ENCODE assay signal across 8 cellular contexts in the genomic region with DNA sequence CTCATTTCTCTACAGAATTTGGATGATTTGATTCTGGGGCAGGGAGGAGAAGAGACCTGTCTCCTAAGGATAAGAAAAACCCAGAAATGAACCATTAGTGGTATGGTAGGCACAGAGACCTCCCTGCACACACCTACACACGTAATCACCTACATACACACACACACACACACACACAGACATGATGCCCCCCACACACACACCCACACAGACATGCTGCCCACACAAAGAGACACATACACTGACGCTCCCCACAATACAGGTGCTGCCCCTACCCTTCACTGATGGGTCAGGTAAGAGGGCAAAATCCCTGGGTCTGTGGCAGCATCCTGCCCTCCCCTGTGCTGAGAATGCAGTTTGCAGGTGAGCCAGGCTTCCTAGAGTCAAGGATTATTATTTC. TPM values are rescaled to one million over a fixed set of nuclear protein-coding genes. Genes with fewer than 3 reads are reported as not detected.
DNase-seq lines count a peak whose midpoint lies in the region; ATAC-seq and TF ChIP-seq lines count a peak whose summit lies in the region.

No MANE protein-coding gene starts in this region.

- H3K4me3 Mint-ChIP-seq in activated naive CD4-positive, alpha-beta T cell treated with anti-CD3 and anti-CD28 coated beads, Interleukin-2, amount 50 U/mL, for 24 hours: peak overlapping the region; percentile 74
- H3K4me3 Mint-ChIP-seq in activated B cell treated with CpG ODN at 0.5 μM for 24 hours: peak overlapping the region; percentile 82
- peak overlapping the region; percentile 87 for H3K4me3 Mint-ChIP-seq in memory B cell
- peak overlapping the region; percentile 88 for H3K4me3 Mint-ChIP-seq in type B pancreatic cell

- POLR2A ChIA-PET in activated B cell treated with CpG ODN at 0.5 μM for 24 hours (lab: Charles Lee): no interaction called here

- CTCF ChIA-PET in activated B cell treated with CpG ODN at 0.5 μM for 24 hours (lab: Charles Lee): no interaction called here

- no peak for DNase-seq in activated naive CD4-positive, alpha-beta T cell treated with Interleukin-2 at 50 U/mL for 16 hours
- DNase-seq in activated B cell treated with CpG ODN at 0.5 μM for 24 hours (no peak), memory B cell (ENCODE audit: low spot score in 2 of 2) (no peak), type B pancreatic cell (ENCODE audit: extremely low spot score, unreplicated experiment) (no peak)
- DNase-seq in activated effector memory CD4-positive, alpha-beta T cell treated with anti-CD3 and anti-CD28 coated beads, Interleukin-2, amount 50 U/mL, for 16 hours: no peak

- no peaks in the 10 kb centered on the region for H3K36me3 Mint-ChIP-seq in activated naive CD4-positive, alpha-beta T cell treated with anti-CD3 and anti-CD28 coated beads, Interleukin-2, amount 50 U/mL, for 24 hours
- H3K36me3 Mint-ChIP-seq in activated B cell treated with CpG ODN at 0.5 μM for 24 hours (ENCODE audit: low read depth) (no peaks in the 10 kb centered on the region), memory B cell (no peaks in the 10 kb centered on the region), type B pancreatic cell (no peaks in the 10 kb centered on the region)

- ATAC-seq in activated B cell treated with CpG ODN at 0.5 μM for 24 hours (ENCODE audit: low read depth) (no peak), memory B cell (ENCODE audit: low read depth) (no peak), GM19035 (IDR thresholded peaks at IDR 0.05; ENCODE audit: unreplicated experiment) (no peak), GM18519 (IDR thresholded peaks at IDR 0.05; ENCODE audit: low FRiP score, unreplicated experiment) (no peak)

- no peaks in the 10 kb centered on the region for H3K9me3 Mint-ChIP-seq in activated naive CD4-positive, alpha-beta T cell treated with anti-CD3 and anti-CD28 coated beads, Interleukin-2, amount 50 U/mL, for 24 hours
- H3K9me3 Mint-ChIP-seq in activated B cell treated with CpG ODN at 0.5 μM for 24 hours: no peaks in the 10 kb centered on the region
- no peaks in the 10 kb centered on the region for H3K9me3 Mint-ChIP-seq in memory B cell
- H3K9me3 Mint-ChIP-seq in type B pancreatic cell: no peaks in the 10 kb centered on the region

- H3K27me3 Mint-ChIP-seq in activated naive CD4-positive, alpha-beta T cell treated with anti-CD3 and anti-CD28 coated beads, Interleukin-2, amount 50 U/mL, for 24 hours: peaks cover 25% of the 10 kb centered on the region
- peaks cover 54% of the 10 kb centered on the region for H3K27me3 Mint-ChIP-seq in activated B cell treated with CpG ODN at 0.5 μM for 24 hours
- H3K27me3 Mint-ChIP-seq in memory B cell: peaks cover 18% of the 10 kb centered on the region
- peaks cover 56% of the 10 kb centered on the region for H3K27me3 Mint-ChIP-seq in type B pancreatic cell

- intact Hi-C loops in activated B cell treated with CpG ODN at 0.5 μM for 24 hours (cut with micrococcal nuclease): loop anchor here (10.0 kb wide), 2 partner anchors 233 to 287 kb away; a partner anchor contains a TSS

- H3K4me1 Mint-ChIP-seq in activated naive CD4-positive, alpha-beta T cell treated with anti-CD3 and anti-CD28 coated beads, Interleukin-2, amount 50 U/mL, for 24 hours: peaks cover 18% of the 10 kb centered on the region
- H3K4me1 Mint-ChIP-seq in activated B cell treated with CpG ODN at 0.5 μM for 24 hours (peaks cover 14% of the 10 kb centered on the region), memory B cell (peaks cover 7% of the 10 kb centered on the region), type B pancreatic cell (ENCODE audit: unreplicated experiment) (peaks cover 28% of the 10 kb centered on the region)

- H3K27ac Mint-ChIP-seq in activated naive CD4-positive, alpha-beta T cell treated with anti-CD3 and anti-CD28 coated beads, Interleukin-2, amount 50 U/mL, for 24 hours: peak overlapping the region; percentile 69
- H3K27ac Mint-ChIP-seq in activated B cell treated with CpG ODN at 0.5 μM for 24 hours (peak overlapping the region; percentile 59), memory B cell (no peak overlapping the region), type B pancreatic cell (peak overlapping the region; percentile 81)

- TF ChIP-seq CTCF in activated B cell treated with CpG ODN at 0.5 μM for 24 hours (IDR thresholded peaks at IDR 0.05) (no peak), type B pancreatic cell (conservative IDR thresholded peaks at IDR 0.05) (no peak)

RNA-seq across cellular contexts. Expression of a gene that starts 1.1 kb away (rescaled TPM):
- not detected in 2 replicates for total RNA-seq in activated B cell treated with CpG ODN at 0.5 μM for 24 hours
- total RNA-seq in type B pancreatic cell (ENCODE audit: low replicate concordance): 26.5 and 37.5 TPM in 2 replicates

Comparison
In these comparisons a context has a peak if more than half of its experiments do, and no peak if none do; other contexts are left out.
1. RNA of a gene that starts 1.1 kb away (total RNA-seq): 26.5 to 37.5 TPM in type B pancreatic cell; not detected in activated B cell treated with CpG ODN at 0.5 μM for 24 hours; every median in the first group is over 10 times any median in the second.
2. Peak in every context shown above with its lines, with median percentiles within 50 percentile points of each other: H3K4me3 Mint-ChIP-seq.